ENCODE assay signal across 11 cellular contexts in genomic region chr12:94643585-94643984, GRCh38. TPM values are rescaled to one million over a fixed set of nuclear protein-coding genes. Genes with fewer than 3 reads are reported as not detected.
DNase-seq lines count a peak whose midpoint lies in the region; ATAC-seq and TF ChIP-seq lines count a peak whose summit lies in the region.
"Had no signal": no experiment of that assay in that cellular context is flagged by ENCODE, and none has a peak within 500 bp of the region (broad histone marks: within the 10 kb centered on the region; RNA-seq: fewer than 3 reads in every experiment).

No MANE protein-coding gene starts in this region.

- peaks cover 1% of the 10 kb centered on the region for H3K27me3 Mint-ChIP-seq in central memory CD8-positive, alpha-beta T cell
- peaks cover 18 to 35% of the 10 kb centered on the region in 2 donors for H3K27me3 Mint-ChIP-seq in T-cell

- no peak overlapping the region for H3K27ac Mint-ChIP-seq in central memory CD8-positive, alpha-beta T cell (ENCODE audit: low read depth)
- H3K27ac Mint-ChIP-seq in T-cell, result no peak overlapping the region

- no peaks in the 10 kb centered on the region for H3K36me3 Mint-ChIP-seq in central memory CD8-positive, alpha-beta T cell (ENCODE audit: insufficient read depth)
- H3K36me3 Mint-ChIP-seq in T-cell, result no peaks in the 10 kb centered on the region
- H3K36me3 Mint-ChIP-seq: naive B cell had no signal

- peak overlapping the region; percentile 56 for H3K4me3 Mint-ChIP-seq in central memory CD8-positive, alpha-beta T cell
- H3K4me3 Mint-ChIP-seq in T-cell, result no peak overlapping the region

- peak overlapping the region; percentile 33 for H3K27ac ChIP-seq in left ventricle myocardium inferior (replicated peaks)
- peak overlapping the region; percentile 75 for H3K27ac ChIP-seq in lower lobe of right lung
- peak overlapping the region; percentile 77 to 85 (median 80) for H3K27ac ChIP-seq in upper lobe of left lung

- peaks cover 17% of the 10 kb centered on the region for H3K4me1 ChIP-seq in left ventricle myocardium inferior
- H3K4me1 ChIP-seq in lower lobe of right lung, result peaks cover 25% of the 10 kb centered on the region
- H3K4me1 ChIP-seq in upper lobe of left lung, result peaks cover 7 to 24% (median 17%) of the 10 kb centered on the region in 4 donors

- no peak overlapping the region for H3K4me3 ChIP-seq in left ventricle myocardium inferior
- H3K4me3 ChIP-seq in lower lobe of right lung, result no peak overlapping the region
- peak overlapping the region in 1 of 4 donors; percentile 23 for H3K4me3 ChIP-seq in upper lobe of left lung

- TF ChIP-seq EP300 in upper lobe of left lung (IDR thresholded peaks at IDR 0.05), result no peak

- POLR2A ChIA-PET in T-cell (lab: Charles Lee), result no interaction called here

- TF ChIP-seq POLR2A in upper lobe of left lung (IDR thresholded peaks at IDR 0.05), result peak in 1 of 4 donors; percentile 9

- DNase-seq in left ventricle myocardium inferior (no peak), Right ventricle myocardium superior (no peak), lower lobe of right lung (peak; percentile 57), upper lobe of left lung (peak in 1 of 2 donors; percentile 65), hippocampal formation (lab: John Stamatoyannopoulos, UW) (no peak), T-cell (no peak), NCI-H128 (lab: John Stamatoyannopoulos, UW; ENCODE audit: unreplicated experiment) (no peak)
- DNase-seq in central memory CD8-positive, alpha-beta T cell (ENCODE audit: low spot score in 2 of 2), result no peak
- DNase-seq: activated T-cell treated with anti-CD3 and anti-CD28 coated beads, Interleukin-2, amount 50 U/mL, for 4 hours; NCI-H345 had no signal

- H3K4me1 Mint-ChIP-seq in central memory CD8-positive, alpha-beta T cell, result peaks cover 42% of the 10 kb centered on the region
- peaks cover 19 to 34% (median 20%) of the 10 kb centered on the region in 3 donors for H3K4me1 Mint-ChIP-seq in T-cell

- WGBS in upper lobe of left lung, 2 donors, result 66 to 81% methylated on average over 3 of the region's 3 CpGs

- H3K9me3 Mint-ChIP-seq in central memory CD8-positive, alpha-beta T cell, result no peaks in the 10 kb centered on the region
- no peaks in the 10 kb centered on the region for H3K9me3 Mint-ChIP-seq in T-cell
- H3K9me3 Mint-ChIP-seq: activated T-cell treated with anti-CD3 and anti-CD28 coated beads, Interleukin-2, amount 50 U/mL, for 4 hours; naive B cell had no signal

- ATAC-seq in Right ventricle myocardium superior (ENCODE audit: poor library complexity) (no peak), lower lobe of right lung (peak; percentile 67 to 83), upper lobe of left lung (ENCODE audit: low FRiP score in 2 of 2) (peak; percentile 71 to 77), T-cell (replicated peaks in 1 of 4) (no peak)
- no peak for ATAC-seq in central memory CD8-positive, alpha-beta T cell (replicated peaks; ENCODE audit: extremely low read depth, poor library complexity, severe bottlenecking)

- no peaks in the 10 kb centered on the region for H3K36me3 ChIP-seq in left ventricle myocardium inferior
- no peaks in the 10 kb centered on the region for H3K36me3 ChIP-seq in lower lobe of right lung
- no peaks in the 10 kb centered on the region for H3K36me3 ChIP-seq in upper lobe of left lung

- intact Hi-C loops in left ventricle myocardium inferior (cut with micrococcal nuclease), result no loop called here
- intact Hi-C loops in Right ventricle myocardium superior (cut with DNase I), result no loop called here
- intact Hi-C loops in lower lobe of right lung (cut with DNase I), result no loop called here

- H3K27me3 ChIP-seq in left ventricle myocardium inferior (ENCODE audit: low read depth) (no peaks in the 10 kb centered on the region), lower lobe of right lung (ENCODE audit: low read depth) (peaks cover 3% of the 10 kb centered on the region), upper lobe of left lung (no peaks in the 10 kb centered on the region)

- TF ChIP-seq CTCF in left ventricle myocardium inferior (IDR thresholded peaks at IDR 0.05; ENCODE audit: borderline replicate concordance) (no peak), lower lobe of right lung (IDR thresholded peaks at IDR 0.05) (no peak), upper lobe of left lung (IDR thresholded peaks at IDR 0.05) (no peak)

- H3K9me3 ChIP-seq in left ventricle myocardium inferior (replicated peaks) (no peaks in the 10 kb centered on the region), lower lobe of right lung (no peaks in the 10 kb centered on the region), upper lobe of left lung (no peaks in the 10 kb centered on the region)

- CTCF ChIA-PET in T-cell (lab: Charles Lee), result interaction anchor here in 1 of 2 donors (0.6 kb wide), 1 partner anchor 302 kb away, joined by 3 read pairs; no protein-coding TSS in a partner anchor

RNA-seq across cellular contexts. Expression of gene TMCC3, which starts 6.8 kb away (rescaled TPM):
- total RNA-seq in left ventricle myocardium inferior, result 1.7 TPM
- total RNA-seq in Right ventricle myocardium superior, result 1.5 TPM
- total RNA-seq in lower lobe of right lung, result 9.7 TPM
- total RNA-seq in upper lobe of left lung, result 10 to 100 TPM in 4 of 6 donors, 1 to 10 TPM in 2; 5.4 to 17.4 (median 12.7) TPM
- total RNA-seq in T-cell, result 1 to 10 TPM in 2 of 5 donors, under 1 TPM in 3; 0.30 to 2.8 (median 0.95) TPM

Comparison
In these comparisons a context has a peak if more than half of its experiments do, and no peak if none do; other contexts are left out.
1. ATAC-seq: peak in lower lobe of right lung (2 of 2) and upper lobe of left lung (2 of 2); none in Right ventricle myocardium superior (single experiment), central memory CD8-positive, alpha-beta T cell (single experiment) and T-cell (0 of 4).
2. Peak in every context shown above with its lines, with median percentiles within 50 percentile points of each other: H3K27ac ChIP-seq.